Comparison of ENCODE assay signal across 15 cellular contexts in the genomic region with DNA sequence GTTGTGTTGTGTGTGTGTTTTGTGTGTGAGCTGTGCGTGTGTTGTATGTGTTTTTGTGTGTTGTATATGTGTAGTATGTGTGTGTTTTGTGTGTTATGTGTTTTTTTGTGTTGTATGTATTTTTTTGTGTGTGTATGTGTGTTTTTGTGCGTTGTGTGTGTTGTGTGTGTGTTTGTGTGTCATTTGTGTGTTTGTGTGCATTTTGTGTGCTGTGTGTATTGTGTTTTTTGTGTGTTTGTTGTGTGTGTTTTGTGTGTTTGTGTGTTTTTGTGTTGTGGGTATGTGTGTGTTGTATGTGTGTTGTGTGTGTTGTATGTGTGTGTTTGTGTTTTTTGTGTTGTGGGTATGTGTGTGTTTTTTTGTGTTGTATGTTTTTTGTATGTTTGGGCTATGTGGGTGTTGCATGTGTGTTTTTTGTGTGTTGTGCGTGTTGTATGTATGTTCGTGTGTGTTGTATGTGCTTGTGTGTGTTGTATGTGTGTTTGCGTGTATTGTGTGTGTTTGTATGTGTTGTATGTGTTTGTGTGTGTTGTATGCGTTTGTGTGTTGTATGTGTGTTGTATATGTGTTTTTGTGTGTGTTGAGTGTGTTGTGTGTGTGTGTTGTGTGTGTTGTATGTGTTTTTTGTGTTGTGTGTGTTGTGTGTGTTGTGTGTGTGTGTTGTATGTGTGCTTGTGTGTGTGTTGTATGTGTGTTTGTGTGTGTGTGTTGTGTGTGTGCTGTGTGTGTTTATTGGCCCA.
"Had no signal": no experiment of that assay in that cellular context is flagged by ENCODE, and none has a peak within 500 bp of the region (broad histone marks: within the 10 kb centered on the region; RNA-seq: fewer than 3 reads in every experiment).

No MANE protein-coding gene starts in this region.

- H3K36me3 ChIP-seq: brain microvascular endothelial cell, left lung had no signal

- H3K27ac ChIP-seq: brain microvascular endothelial cell, epithelial cell of prostate, left lung had no signal

- H3K4me1 ChIP-seq: left lung had no signal

- H3K4me3 ChIP-seq: left lung, skin epidermis had no signal

- H3K27me3 ChIP-seq: brain microvascular endothelial cell, left lung had no signal

- DNase-seq: activated B cell treated with CpG ODN at 0.5 μM for 24 hours; activated CD4-positive, alpha-beta T cell treated with anti-CD3 and anti-CD28 coated beads for 48 hours; activated naive CD8-positive, alpha-beta T cell treated with anti-CD3 and anti-CD28 coated beads for 36 hours; brain microvascular endothelial cell; cerebellar nuclear complex; effector memory CD4-positive, alpha-beta T cell; kidney; left lung; natural killer cell; stimulated activated CD4-positive, alpha-beta T cell treated with anti-CD3 and anti-CD28 coated beads, Interleukin-15, amount 100 ng/mL, for 24 hours; stimulated activated CD4-positive, alpha-beta T cell treated with anti-CD3 and anti-CD28 coated beads, Interleukin-4, amount 100 ng/mL, for 1 hour; stimulated activated naive B cell treated with anti-CD40 and anti-IgM and Interleukin-4, amounts not matched to agents 10 μg/mL and 1 μg/mL and 100 μg/mL, for 72 hours; SW 1271 had no signal

- H3K9me3 ChIP-seq: left lung had no signal

- FAIRE-seq: kidney had no signal

- ATAC-seq: left lung; natural killer cell; stimulated activated naive B cell treated with anti-CD40 and anti-IgM and Interleukin-4, amounts not matched to agents 10 μg/mL and 1 μg/mL and 100 μg/mL, for 72 hours had no signal
